ENCODE assay signal across 13 cellular contexts in genomic region chr9:114180701-114181582, GRCh38. TPM values are rescaled to one million over a fixed set of nuclear protein-coding genes. Genes with fewer than 3 reads are reported as not detected.
A peak's percentile ranks its signal among the peaks of the same experiment; 100 is the strongest.
DNase-seq lines count a peak whose midpoint lies in the region; ATAC-seq and TF ChIP-seq lines count a peak whose summit lies in the region.
"Had no signal": no experiment of that assay in that cellular context is flagged by ENCODE, and none has a peak within 500 bp of the region (broad histone marks: within the 10 kb centered on the region; RNA-seq: fewer than 3 reads in every experiment).

No MANE protein-coding gene starts in this region.

- no peak for TF ChIP-seq CTCF in HFFc6 (IDR thresholded peaks at IDR 0.05)
- no peak for TF ChIP-seq CTCF in esophagus muscularis mucosa (IDR thresholded peaks at IDR 0.05)
- TF ChIP-seq CTCF in right lobe of liver (IDR thresholded peaks at IDR 0.05) = no peak
- no peak for TF ChIP-seq CTCF in smooth muscle cell (IDR thresholded peaks at IDR 0.05; ENCODE audit: borderline replicate concordance, insufficient read depth, poor library complexity, severe bottlenecking)

- H3K36me3 ChIP-seq in esophagus muscularis mucosa = no peaks in the 10 kb centered on the region
- H3K36me3 ChIP-seq in right lobe of liver = no peaks in the 10 kb centered on the region
- no peaks in the 10 kb centered on the region for H3K36me3 ChIP-seq in smooth muscle cell (ENCODE audit: low read depth)

- peak overlapping the region; percentile 38; the same call in 1 of the 2 replicates for H3K4me3 Mint-ChIP-seq in HFFc6
- no peak overlapping the region for H3K4me3 Mint-ChIP-seq in activated naive CD8-positive, alpha-beta T cell treated with anti-CD3 and anti-CD28 coated beads for 36 hours
- H3K4me3 Mint-ChIP-seq: CD14-positive monocyte had no signal

- H3F3A ChIP-seq in smooth muscle cell (ENCODE audit: low read depth) = peaks cover 12% of the 10 kb centered on the region

- H3K79me2 ChIP-seq in smooth muscle cell (ENCODE audit: low read depth) = no peaks in the 10 kb centered on the region

- 36% methylated on average over 13 of the region's 14 CpGs for WGBS in esophagus muscularis mucosa
- 45% methylated on average over 9 of the region's 14 CpGs for WGBS in right lobe of liver (ENCODE audit: insufficient coverage, low coverage, low lambda C conversion rate, missing lambda C conversion rate)
- 52% methylated on average over 14 of the region's 14 CpGs for WGBS in smooth muscle cell (ENCODE audit: low lambda C conversion rate)

- no peak overlapping the region for H2AFZ ChIP-seq in smooth muscle cell (ENCODE audit: low read depth)

- peaks cover 56 to 58% (median 58%) of the 10 kb centered on the region in 4 donors for H3K4me1 ChIP-seq in esophagus muscularis mucosa
- peaks cover 0 to 52% (median 19%) of the 10 kb centered on the region in 4 donors for H3K4me1 ChIP-seq in right lobe of liver
- peaks cover 18% of the 10 kb centered on the region for H3K4me1 ChIP-seq in smooth muscle cell (ENCODE audit: low read depth)

- H3K27ac ChIP-seq in esophagus muscularis mucosa (replicated peaks in 1 of 4) (peak overlapping the region; percentile 12 to 63 (median 55)), right lobe of liver (peak overlapping the region in 2 of 3 donors; percentile 9 to 29), smooth muscle cell (ENCODE audit: low read depth) (no peak overlapping the region)

- H3K4me3 ChIP-seq in esophagus muscularis mucosa = no peak overlapping the region
- no peak overlapping the region for H3K4me3 ChIP-seq in right lobe of liver
- H3K4me3 ChIP-seq in smooth muscle cell = no peak overlapping the region
- H3K4me3 ChIP-seq: skin epidermis had no signal

- H3K36me3 Mint-ChIP-seq in HFFc6 (ENCODE audit: low read depth) = peaks cover 10% of the 10 kb centered on the region; the same call in 1 of the 2 replicates
- H3K36me3 Mint-ChIP-seq in activated naive CD8-positive, alpha-beta T cell treated with anti-CD3 and anti-CD28 coated beads for 36 hours = no peaks in the 10 kb centered on the region
- H3K36me3 Mint-ChIP-seq: CD14-positive monocyte had no signal

- H3K4me1 Mint-ChIP-seq in HFFc6 (ENCODE audit: low read depth) = peaks cover 87% of the 10 kb centered on the region
- H3K4me1 Mint-ChIP-seq in activated naive CD8-positive, alpha-beta T cell treated with anti-CD3 and anti-CD28 coated beads for 36 hours = no peaks in the 10 kb centered on the region
- H3K4me1 Mint-ChIP-seq: CD14-positive monocyte had no signal

- peaks cover 0 to 28% (median 0%) of the 10 kb centered on the region in 4 donors for H3K27me3 ChIP-seq in esophagus muscularis mucosa
- no peaks in the 10 kb centered on the region for H3K27me3 ChIP-seq in right lobe of liver
- H3K27me3 ChIP-seq in smooth muscle cell (ENCODE audit: low read depth) = no peaks in the 10 kb centered on the region

- DNase-seq in HFFc6 (no peak), esophagus muscularis mucosa (ENCODE audit: extremely low spot score) (no peak), right lobe of liver (peak in 1 of 3 donors; percentile 32), smooth muscle cell (lab: John Stamatoyannopoulos, UW; ENCODE audit: unreplicated experiment) (no peak), anterior cingulate cortex (lab: John Stamatoyannopoulos, UW) (no peak), GDM1 (lab: John Stamatoyannopoulos, UW) (no peak)
- no peak for DNase-seq in activated naive CD8-positive, alpha-beta T cell treated with anti-CD3 and anti-CD28 coated beads for 36 hours
- DNase-seq: activated CD4-positive, alpha-beta T cell treated with anti-CD3 and anti-CD28 coated beads for 48 hours; midbrain; NCI-H1417 had no signal

- peaks cover 8% of the 10 kb centered on the region for H3K27me3 Mint-ChIP-seq in HFFc6 (ENCODE audit: insufficient read depth)
- peaks cover 4% of the 10 kb centered on the region for H3K27me3 Mint-ChIP-seq in activated naive CD8-positive, alpha-beta T cell treated with anti-CD3 and anti-CD28 coated beads for 36 hours

- no peak overlapping the region for H3K9ac ChIP-seq in smooth muscle cell (ENCODE audit: low read depth)

- peak overlapping the region; percentile 34 for H3K4me2 ChIP-seq in smooth muscle cell

- peaks cover 30% of the 10 kb centered on the region for H4K20me1 ChIP-seq in smooth muscle cell (ENCODE audit: low read depth)

- ATAC-seq in right lobe of liver (no peak), GM19455 (IDR thresholded peaks at IDR 0.05; ENCODE audit: unreplicated experiment) (no peak)

- no peaks in the 10 kb centered on the region for H3K9me3 ChIP-seq in esophagus muscularis mucosa
- H3K9me3 ChIP-seq in right lobe of liver = no peaks in the 10 kb centered on the region
- no peaks in the 10 kb centered on the region for H3K9me3 ChIP-seq in smooth muscle cell (replicated peaks; ENCODE audit: low read depth)

- peak overlapping the region; percentile 63 for H3K27ac Mint-ChIP-seq in HFFc6
- no peak overlapping the region for H3K27ac Mint-ChIP-seq in activated naive CD8-positive, alpha-beta T cell treated with anti-CD3 and anti-CD28 coated beads for 36 hours
- H3K27ac Mint-ChIP-seq: CD14-positive monocyte had no signal

- no peak for TF ChIP-seq EP300 in esophagus muscularis mucosa (IDR thresholded peaks at IDR 0.05)

- intact Hi-C loops in esophagus muscularis mucosa (cut with DNase I) = no loop called here
- intact Hi-C loops in right lobe of liver (cut with DNase I) = no loop called here

- H3K9me3 Mint-ChIP-seq in HFFc6 = no peaks in the 10 kb centered on the region
- no peaks in the 10 kb centered on the region for H3K9me3 Mint-ChIP-seq in activated naive CD8-positive, alpha-beta T cell treated with anti-CD3 and anti-CD28 coated beads for 36 hours
- H3K9me3 Mint-ChIP-seq: CD14-positive monocyte had no signal

- TF ChIP-seq POLR2A in esophagus muscularis mucosa (IDR thresholded peaks at IDR 0.05; ENCODE audit: low read depth) (no peak), right lobe of liver (IDR thresholded peaks at IDR 0.05) (no peak)

RNA-seq across cellular contexts. Expression of gene COL27A1, which starts 25.6 kb away (rescaled TPM):
- total RNA-seq in HFFc6 (2021; fragmentation: NEBNext Ultra II Directional; extraction: Animal tissue kit (Norgen Biotek cat#: 25700)) = 10 to 100 TPM; 22.2 to 24.1 (median 23.4) TPM
- total RNA-seq in esophagus muscularis mucosa (1 to 10 TPM; 1.8 to 3.3 (median 2.7) TPM), right lobe of liver (10 to 100 TPM; 11.8 to 51.9 (median 29.3) TPM), smooth muscle cell (18.1 and 20.7 TPM in 2 replicates)
- polyA plus RNA-seq in smooth muscle cell = 19.9 and 33.5 TPM in 2 replicates
- 10 to 100 TPM; 11.4 to 12.2 TPM for total RNA-seq in activated naive CD8-positive, alpha-beta T cell treated with anti-CD3 and anti-CD28 coated beads for 36 hours
- polyA plus RNA-seq: CD14-positive monocyte had no signal
